In genomic region chr3:127775398-127776109, GRCh38 we compare ENCODE assay signal across 8 cellular contexts. TPM values are rescaled to one million over a fixed set of nuclear protein-coding genes. Genes with fewer than 3 reads are reported as not detected.
DNase-seq lines count a peak whose midpoint lies in the region; ATAC-seq and TF ChIP-seq lines count a peak whose summit lies in the region.

No MANE protein-coding gene starts in this region.

- H3K9me2 ChIP-seq in GM23338 (ENCODE audit: insufficient read depth) (no peaks in the 10 kb centered on the region), PC-9 (ENCODE audit: insufficient read depth) (no peaks in the 10 kb centered on the region)

- peaks cover 10% of the 10 kb centered on the region; the same call in 2 of the 3 replicates for H3K9me3 Mint-ChIP-seq in GM23338
- peaks cover 10% of the 10 kb centered on the region for H3K9me3 Mint-ChIP-seq in T-helper 2 cell treated with Interferon-gamma antibody and Interleukin-4, amounts not matched to agents 5 μg/mL and 100 μg/mL, for 36 hours

- peaks cover 4% of the 10 kb centered on the region; the same call in 2 of the 3 replicates for H3K36me3 Mint-ChIP-seq in GM23338 (ENCODE audit: low read depth)
- H3K36me3 Mint-ChIP-seq in T-helper 2 cell treated with Interferon-gamma antibody and Interleukin-4, amounts not matched to agents 5 μg/mL and 100 μg/mL, for 36 hours (ENCODE audit: low read depth) = peaks cover 2% of the 10 kb centered on the region

- BruUV-seq in PC-9 (replicated peaks; lab: Mats Ljungman, UMichigan) = no TSS peak

- TF ChIP-seq CTCF in GM23338 (conservative IDR thresholded peaks at IDR 0.05; ENCODE audit: low read depth in 2 of 2) = no peak
- TF ChIP-seq CTCF in PC-9 (conservative IDR thresholded peaks at IDR 0.05) = no peak

- no peak for DNase-seq in GM23338 (ENCODE audit: low spot score)
- peak; percentile 42 to 54 for DNase-seq in NOMO-1 (lab: John Stamatoyannopoulos, UW; ENCODE audit: unreplicated experiment in 2 of 2)
- DNase-seq in fibroblast of gingiva (ENCODE audit: low read depth) = peak; percentile 89
- peak; percentile 63 for DNase-seq in renal cortical epithelial cell (ENCODE audit: low read depth)
- no peak for DNase-seq in T-helper 2 cell treated with Interferon-gamma antibody and Interleukin-4, amounts not matched to agents 5 μg/mL and 100 μg/mL, for 36 hours (ENCODE audit: low spot score)
- DNase-seq in PC-9 = no peak
- no peak for DNase-seq in activated CD4-positive, alpha-beta T cell treated with anti-CD3 and anti-CD28 coated beads, Interleukin-2, amount 50 U/mL, for 1 hour

- H4K20me1 ChIP-seq in GM23338 (replicated peaks; ENCODE audit: insufficient read depth) (no peaks in the 10 kb centered on the region), PC-9 (ENCODE audit: insufficient read depth) (no peaks in the 10 kb centered on the region)

- H3K4me2 ChIP-seq in GM23338 (no peak overlapping the region), PC-9 (no peak overlapping the region)

- H3F3A ChIP-seq in GM23338 (replicated peaks; ENCODE audit: low read depth) (no peaks in the 10 kb centered on the region), PC-9 (ENCODE audit: insufficient read depth, low read depth) (0 out of 2 replicates have a peak, but pooled peaks cover 7% of the 10 kb centered on the region)

- H3K4me3 ChIP-seq in GM23338 (no peak overlapping the region), PC-9 (no peak overlapping the region)

- H3K36me3 ChIP-seq in GM23338 (ENCODE audit: insufficient read depth) (no peaks in the 10 kb centered on the region), PC-9 (ENCODE audit: low read depth) (0 out of 2 replicates have a peak, but pooled peaks cover 5% of the 10 kb centered on the region)

- H2AFZ ChIP-seq in GM23338 (peak overlapping the region; percentile 81), PC-9 (no peak overlapping the region)

- POLR2A ChIA-PET in PC-9 (lab: Charles Lee; ENCODE audit: unreplicated experiment) = no interaction called here

- H3K27ac ChIP-seq in GM23338 (ENCODE audit: low read depth) = no peak overlapping the region
- H3K27ac ChIP-seq in PC-9 = no peak overlapping the region

- CTCF ChIA-PET in PC-9 (lab: Charles Lee) = no interaction called here

- H3K27me3 Mint-ChIP-seq in GM23338 (ENCODE audit: insufficient read depth, low read depth, poor library complexity) = peaks cover 4% of the 10 kb centered on the region
- no peaks in the 10 kb centered on the region for H3K27me3 Mint-ChIP-seq in T-helper 2 cell treated with Interferon-gamma antibody and Interleukin-4, amounts not matched to agents 5 μg/mL and 100 μg/mL, for 36 hours (ENCODE audit: low read depth)

- intact Hi-C loops in PC-9 (cut with micrococcal nuclease; ENCODE audit: unreplicated experiment) = no loop called here

- H3K27ac Mint-ChIP-seq in GM23338 = no peak overlapping the region
- no peak overlapping the region for H3K27ac Mint-ChIP-seq in T-helper 2 cell treated with Interferon-gamma antibody and Interleukin-4, amounts not matched to agents 5 μg/mL and 100 μg/mL, for 36 hours

- no peak overlapping the region; the same call in 2 of the 3 replicates for H3K4me3 Mint-ChIP-seq in GM23338
- H3K4me3 Mint-ChIP-seq in T-helper 2 cell treated with Interferon-gamma antibody and Interleukin-4, amounts not matched to agents 5 μg/mL and 100 μg/mL, for 36 hours = no peak overlapping the region

- ATAC-seq in GM23338 (peak; percentile 84), GM18858 (IDR thresholded peaks at IDR 0.05; ENCODE audit: unreplicated experiment) (no peak)

- no peaks in the 10 kb centered on the region for H3K9me3 ChIP-seq in PC-9 (ENCODE audit: insufficient read depth, low read depth)

- H3K4me1 Mint-ChIP-seq in GM23338 = peaks cover 3% of the 10 kb centered on the region
- peaks cover 10% of the 10 kb centered on the region for H3K4me1 Mint-ChIP-seq in T-helper 2 cell treated with Interferon-gamma antibody and Interleukin-4, amounts not matched to agents 5 μg/mL and 100 μg/mL, for 36 hours (ENCODE audit: low read depth)

- H3K4me1 ChIP-seq in GM23338 (ENCODE audit: insufficient read depth) (no peaks in the 10 kb centered on the region), PC-9 (replicated peaks; ENCODE audit: insufficient read depth) (peaks cover 21% of the 10 kb centered on the region)

- H3K79me2 ChIP-seq in GM23338 (replicated peaks; ENCODE audit: insufficient read depth) (no peaks in the 10 kb centered on the region), PC-9 (ENCODE audit: low read depth) (no peaks in the 10 kb centered on the region)

- no peaks in the 10 kb centered on the region for H3K27me3 ChIP-seq in GM23338 (ENCODE audit: insufficient read depth)
- H3K27me3 ChIP-seq in PC-9 (ENCODE audit: insufficient read depth, low read depth) = no peaks in the 10 kb centered on the region

TF ChIP-seq in GM23338, 12 proteins besides CTCF, POLR2A, EP300 and RAD21 (continues in another document):
- no peak for TF ChIP-seq NANOG (IDR thresholded peaks at IDR 0.05; ENCODE audit: borderline replicate concordance)
- no peak for TF ChIP-seq ZNF462 (CRISPR knock-in tag; IDR thresholded peaks at IDR 0.05)
- no peak for TF ChIP-seq ZNF331 (CRISPR knock-in tag; IDR thresholded peaks at IDR 0.05; ENCODE audit: low read depth)
- no peak for TF ChIP-seq EZH2phosphoT487 (IDR thresholded peaks at IDR 0.05; ENCODE audit: unreplicated experiment)
- TF ChIP-seq, protein P1, sequence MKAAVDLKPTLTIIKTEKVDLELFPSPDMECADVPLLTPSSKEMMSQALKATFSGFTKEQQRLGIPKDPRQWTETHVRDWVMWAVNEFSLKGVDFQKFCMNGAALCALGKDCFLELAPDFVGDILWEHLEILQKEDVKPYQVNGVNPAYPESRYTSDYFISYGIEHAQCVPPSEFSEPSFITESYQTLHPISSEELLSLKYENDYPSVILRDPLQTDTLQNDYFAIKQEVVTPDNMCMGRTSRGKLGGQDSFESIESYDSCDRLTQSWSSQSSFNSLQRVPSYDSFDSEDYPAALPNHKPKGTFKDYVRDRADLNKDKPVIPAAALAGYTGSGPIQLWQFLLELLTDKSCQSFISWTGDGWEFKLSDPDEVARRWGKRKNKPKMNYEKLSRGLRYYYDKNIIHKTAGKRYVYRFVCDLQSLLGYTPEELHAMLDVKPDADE (IDR thresholded peaks at IDR 0.05) = no peak
- TF ChIP-seq ZNF114 (CRISPR knock-in tag; IDR thresholded peaks at IDR 0.05) = no peak
- TF ChIP-seq EZH2 (IDR thresholded peaks at IDR 0.05; ENCODE audit: low read depth, unreplicated experiment) = no peak
- no peak for TF ChIP-seq CREB1 (CRISPR knock-in tag; IDR thresholded peaks at IDR 0.05; ENCODE audit: low read depth)

RNA-seq across cellular contexts. Expression of gene MGLL, which starts 46.8 kb away (rescaled TPM):
- 0.62 and 0.83 TPM in 2 replicates for total RNA-seq in GM23338 (2014; rRNA removed; shearing (Covaris generic))
- polyA plus RNA-seq in GM23338 (2016; fragmentation: Nextera tagmentation; extraction: Ambion mirVana) = 0.71 and 1.3 TPM in 2 replicates
- total RNA-seq in renal cortical epithelial cell (106 and 155 TPM in 2 replicates), PC-9 (2021) (28.2 and 30.7 TPM in 2 replicates)

Comparison
In these comparisons a context has a peak if more than half of its experiments do, and no peak if none do; other contexts are left out.
1. DNase-seq: peak in NOMO-1 (2 of 2), fibroblast of gingiva (single experiment) and renal cortical epithelial cell (single experiment); none in GM23338 (single experiment), T-helper 2 cell treated with Interferon-gamma antibody and Interleukin-4, amounts not matched to agents 5 μg/mL and 100 μg/mL, for 36 hours (single experiment), PC-9 (0 of 2) and activated CD4-positive, alpha-beta T cell treated with anti-CD3 and anti-CD28 coated beads, Interleukin-2, amount 50 U/mL, for 1 hour (single experiment).
2. RNA of gene MGLL, which starts 46.8 kb away (total RNA-seq): 106 to 155 TPM in renal cortical epithelial cell and 28.2 to 30.7 TPM in PC-9; 0.62 to 0.83 TPM in GM23338; every median in the first group is over 10 times any median in the second.